Comparison of ENCODE assay signal across 9 cellular contexts in genomic region chr10:124221356-124222297, GRCh38.
DNase-seq lines count a peak whose midpoint lies in the region; ATAC-seq and TF ChIP-seq lines count a peak whose summit lies in the region.
"Had no signal": no experiment of that assay in that cellular context is flagged by ENCODE, and none has a peak within 500 bp of the region (broad histone marks: within the 10 kb centered on the region; RNA-seq: fewer than 3 reads in every experiment).

No MANE protein-coding gene starts in this region.

- H2AFZ ChIP-seq in parathyroid adenoma (no peak overlapping the region), PC-9 (no peak overlapping the region)

- DNase-seq in activated B cell treated with CpG ODN at 0.5 μM for 24 hours (no peak), NCI-H1436 (lab: John Stamatoyannopoulos, UW) (no peak), gastrocnemius medialis (no peak), hypothalamus (lab: John Stamatoyannopoulos, UW) (no peak), PC-9 (no peak)
- DNase-seq: NCI-H1048 had no signal

- CTCF ChIA-PET in activated B cell treated with CpG ODN at 0.5 μM for 24 hours (lab: Charles Lee) (interaction anchor here (1.5 to 2.0 kb wide), 2 partner anchors 188 to 227 kb away, joined by 5 to 7 read pairs; no protein-coding TSS in a partner anchor), PC-9 (lab: Charles Lee) (no interaction called here)

- H3K4me3 Mint-ChIP-seq in activated B cell treated with CpG ODN at 0.5 μM for 24 hours, result peak overlapping the region; percentile 74

- H3K9me3 ChIP-seq in parathyroid adenoma (ENCODE audit: control insufficient read depth, low read length) (no peaks in the 10 kb centered on the region), gastrocnemius medialis (no peaks in the 10 kb centered on the region), PC-9 (ENCODE audit: insufficient read depth, low read depth) (no peaks in the 10 kb centered on the region)

- intact Hi-C loops in activated B cell treated with CpG ODN at 0.5 μM for 24 hours (cut with micrococcal nuclease) (loop anchor here (2.0 to 5.0 kb wide), 2 partner anchors 73 to 114 kb away; no protein-coding TSS in a partner anchor), gastrocnemius medialis (cut with DNase I; ENCODE audit: low total_unique reads) (no loop called here), PC-9 (cut with micrococcal nuclease; ENCODE audit: unreplicated experiment) (no loop called here)

- H3K36me3 Mint-ChIP-seq in activated B cell treated with CpG ODN at 0.5 μM for 24 hours (ENCODE audit: low read depth), result peaks cover 2% of the 10 kb centered on the region

- H3K4me2 ChIP-seq in parathyroid adenoma (ENCODE audit: low read length) (no peak overlapping the region), PC-9 (no peak overlapping the region)

- ATAC-seq in GM19043 (IDR thresholded peaks at IDR 0.05; ENCODE audit: low read depth, unreplicated experiment) (peak; percentile 82), HG02884 (IDR thresholded peaks at IDR 0.05; ENCODE audit: unreplicated experiment) (peak; percentile 68), activated B cell treated with CpG ODN at 0.5 μM for 24 hours (ENCODE audit: low read depth) (peak; percentile 16), gastrocnemius medialis (no peak)

- H3K9ac ChIP-seq in parathyroid adenoma, result no peak overlapping the region

- TF ChIP-seq CTCF in activated B cell treated with CpG ODN at 0.5 μM for 24 hours (IDR thresholded peaks at IDR 0.05) (no peak), parathyroid adenoma (IDR thresholded peaks at IDR 0.05) (no peak), gastrocnemius medialis (IDR thresholded peaks at IDR 0.05 in 4 of 5, conservative IDR thresholded peaks at IDR 0.05 in 1 of 5) (no peak), PC-9 (conservative IDR thresholded peaks at IDR 0.05) (no peak)

- BruUV-seq in PC-9 (replicated peaks; lab: Mats Ljungman, UMichigan), result no TSS peak

- H4K20me1 ChIP-seq in PC-9 (ENCODE audit: insufficient read depth), result no peaks in the 10 kb centered on the region

- no peak overlapping the region for H3K27ac Mint-ChIP-seq in activated B cell treated with CpG ODN at 0.5 μM for 24 hours

- POLR2A ChIA-PET in activated B cell treated with CpG ODN at 0.5 μM for 24 hours (lab: Charles Lee) (interaction anchor here (1.0 to 1.4 kb wide), 2 partner anchors 129 to 147 kb away, joined by 3 to 7 read pairs; partner anchors contain the start of gene CHST15), PC-9 (lab: Charles Lee; ENCODE audit: unreplicated experiment) (no interaction called here)

- no peaks in the 10 kb centered on the region for H3K27me3 Mint-ChIP-seq in activated B cell treated with CpG ODN at 0.5 μM for 24 hours

- H3K79me2 ChIP-seq in parathyroid adenoma, result no peaks in the 10 kb centered on the region
- no peaks in the 10 kb centered on the region for H3K79me2 ChIP-seq in PC-9 (ENCODE audit: low read depth)

- H3K27ac ChIP-seq in parathyroid adenoma (peak overlapping the region; percentile 60), gastrocnemius medialis (no peak overlapping the region), PC-9 (no peak overlapping the region)

- H3K4me1 ChIP-seq in parathyroid adenoma, result no peaks in the 10 kb centered on the region
- H3K4me1 ChIP-seq in gastrocnemius medialis, result peaks cover 0 to 6% of the 10 kb centered on the region in 2 donors
- H3K4me1 ChIP-seq in PC-9 (replicated peaks; ENCODE audit: insufficient read depth), result no peaks in the 10 kb centered on the region

- H3K36me3 ChIP-seq in parathyroid adenoma (ENCODE audit: control insufficient read depth, insufficient read depth, low read length) (no peaks in the 10 kb centered on the region), gastrocnemius medialis (no peaks in the 10 kb centered on the region), PC-9 (ENCODE audit: low read depth) (no peaks in the 10 kb centered on the region)

- no peaks in the 10 kb centered on the region for H3K9me3 Mint-ChIP-seq in activated B cell treated with CpG ODN at 0.5 μM for 24 hours

- TF ChIP-seq POLR2A in gastrocnemius medialis (IDR thresholded peaks at IDR 0.05), result no peak

- H3K4me3 ChIP-seq in parathyroid adenoma (ENCODE audit: low read depth, low read length) (no peak overlapping the region), gastrocnemius medialis (no peak overlapping the region), PC-9 (no peak overlapping the region)

- no peaks in the 10 kb centered on the region for H3K9me2 ChIP-seq in PC-9 (ENCODE audit: insufficient read depth)

- H3K27me3 ChIP-seq in parathyroid adenoma (ENCODE audit: control insufficient read depth, insufficient read depth, low read length) (no peaks in the 10 kb centered on the region), gastrocnemius medialis (no peaks in the 10 kb centered on the region), PC-9 (ENCODE audit: insufficient read depth, low read depth) (no peaks in the 10 kb centered on the region)

- no peaks in the 10 kb centered on the region for H3F3A ChIP-seq in PC-9 (ENCODE audit: insufficient read depth, low read depth)

- H3K4me1 Mint-ChIP-seq in activated B cell treated with CpG ODN at 0.5 μM for 24 hours, result peaks cover 33% of the 10 kb centered on the region

- in situ Hi-C loops in gastrocnemius medialis (cut with MboI; ENCODE audit: low sequenced_read_pairs in 4 of 4), result no loop called here

Comparison
In these comparisons a context has a peak if more than half of its experiments do, and no peak if none do; other contexts are left out.
1. ATAC-seq: peak in GM19043 (single experiment), HG02884 (single experiment) and activated B cell treated with CpG ODN at 0.5 μM for 24 hours (single experiment); none in gastrocnemius medialis (0 of 2).